21 cellular contexts compared by ENCODE assay signal in the genomic region with DNA sequence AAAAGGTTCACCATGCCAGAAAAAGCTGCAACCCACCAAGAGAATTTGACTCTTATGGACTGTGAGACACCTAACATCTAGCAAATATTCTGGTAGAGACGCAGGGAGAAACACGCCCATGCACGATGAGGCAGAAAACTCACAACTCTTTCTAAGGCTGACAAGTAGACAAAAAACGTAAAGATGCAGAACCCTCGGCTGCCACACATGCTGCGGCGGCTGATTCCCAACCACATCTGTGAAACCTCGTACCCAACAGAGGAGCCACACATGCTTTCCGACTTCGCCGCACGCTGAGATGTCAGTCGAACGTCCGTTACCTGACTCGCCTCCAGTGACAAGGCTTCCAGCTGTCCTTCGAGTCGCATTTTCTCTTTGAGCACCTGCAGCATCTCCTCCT. TPM values are rescaled to one million over a fixed set of nuclear protein-coding genes. Genes with fewer than 3 reads are reported as not detected.
A peak's percentile ranks its signal among the peaks of the same experiment; 100 is the strongest.
DNase-seq lines count a peak whose midpoint lies in the region; ATAC-seq lines count a peak whose summit lies in the region.
"Had no signal": no experiment of that assay in that cellular context is flagged by ENCODE, and none has a peak within 500 bp of the region (broad histone marks: within the 10 kb centered on the region; RNA-seq: fewer than 3 reads in every experiment).

No MANE protein-coding gene starts in this region.

- POLR2A ChIA-PET in activated CD4-positive, alpha-beta memory T cell treated with anti-CD3 and anti-CD28 coated beads for 36 hours (lab: Charles Lee): interaction anchor here (1.2 kb wide), 1 partner anchor 65 kb away, joined by 4 read pairs; no protein-coding TSS in a partner anchor
- POLR2A ChIA-PET in activated CD4-positive, alpha-beta memory T cell treated with anti-CD3 and anti-CD28 coated beads, Interleukin-2, amount 10 ng/mL, durations not matched to agents 7 days and 5 days (lab: Charles Lee): no interaction called here

- H3K4me1 Mint-ChIP-seq in activated CD4-positive, alpha-beta memory T cell treated with anti-CD3 and anti-CD28 coated beads for 36 hours (ENCODE audit: low read depth): peaks cover 9% of the 10 kb centered on the region
- peaks cover 8% of the 10 kb centered on the region for H3K4me1 Mint-ChIP-seq in activated CD4-positive, alpha-beta memory T cell treated with anti-CD3 and anti-CD28 coated beads, Interleukin-2, amount 10 ng/mL, durations not matched to agents 7 days and 5 days
- H3K4me1 Mint-ChIP-seq in activated naive CD8-positive, alpha-beta T cell treated with anti-CD3 and anti-CD28 coated beads for 36 hours: peaks cover 26% of the 10 kb centered on the region
- H3K4me1 Mint-ChIP-seq in activated T-helper 1 cell treated with anti-CD3 and anti-CD28 coated beads, Interleukin-12 subunit alpha, Interleukin-12 subunit beta, Interleukin-2, Interleukin-4 antibody, amounts not matched to agents 30 ng/mL and 10 ng/mL and 1 ng/mL, durations not matched to agents 14 hours and 24 hours and 36 hours (ENCODE audit: low read depth): peaks cover 17% of the 10 kb centered on the region

- no peak overlapping the region for H3K27ac Mint-ChIP-seq in activated CD4-positive, alpha-beta memory T cell treated with anti-CD3 and anti-CD28 coated beads for 36 hours
- no peak overlapping the region for H3K27ac Mint-ChIP-seq in activated CD4-positive, alpha-beta memory T cell treated with anti-CD3 and anti-CD28 coated beads, Interleukin-2, amount 10 ng/mL, durations not matched to agents 7 days and 5 days
- H3K27ac Mint-ChIP-seq in activated naive CD8-positive, alpha-beta T cell treated with anti-CD3 and anti-CD28 coated beads for 36 hours: peak overlapping the region; percentile 11
- no peak overlapping the region for H3K27ac Mint-ChIP-seq in activated T-helper 1 cell treated with anti-CD3 and anti-CD28 coated beads, Interleukin-12 subunit alpha, Interleukin-12 subunit beta, Interleukin-2, Interleukin-4 antibody, amounts not matched to agents 30 ng/mL and 10 ng/mL and 1 ng/mL, durations not matched to agents 14 hours and 24 hours and 36 hours
- H3K27ac Mint-ChIP-seq: stimulated activated naive B cell treated with anti-CD40 and anti-IgM and Interleukin-4, amounts not matched to agents 10 μg/mL and 1 μg/mL and 100 μg/mL, for 72 hours; T-cell had no signal

- H3K36me3 Mint-ChIP-seq in activated CD4-positive, alpha-beta memory T cell treated with anti-CD3 and anti-CD28 coated beads for 36 hours: peaks cover 54% of the 10 kb centered on the region
- peaks cover 61% of the 10 kb centered on the region for H3K36me3 Mint-ChIP-seq in activated CD4-positive, alpha-beta memory T cell treated with anti-CD3 and anti-CD28 coated beads, Interleukin-2, amount 10 ng/mL, durations not matched to agents 7 days and 5 days (ENCODE audit: low read depth)
- peaks cover 44% of the 10 kb centered on the region for H3K36me3 Mint-ChIP-seq in activated naive CD8-positive, alpha-beta T cell treated with anti-CD3 and anti-CD28 coated beads for 36 hours
- peaks cover 50% of the 10 kb centered on the region for H3K36me3 Mint-ChIP-seq in activated T-helper 1 cell treated with anti-CD3 and anti-CD28 coated beads, Interleukin-12 subunit alpha, Interleukin-12 subunit beta, Interleukin-2, Interleukin-4 antibody, amounts not matched to agents 30 ng/mL and 10 ng/mL and 1 ng/mL, durations not matched to agents 14 hours and 24 hours and 36 hours (ENCODE audit: low read depth)

- intact Hi-C loops in activated CD4-positive, alpha-beta memory T cell treated with anti-CD3 and anti-CD28 coated beads for 36 hours (cut with micrococcal nuclease): no loop called here
- intact Hi-C loops in activated T-helper 1 cell treated with anti-CD3 and anti-CD28 coated beads, Interleukin-12 subunit alpha, Interleukin-12 subunit beta, Interleukin-2, Interleukin-4 antibody, amounts not matched to agents 30 ng/mL and 10 ng/mL and 1 ng/mL, durations not matched to agents 14 hours and 24 hours and 36 hours (cut with micrococcal nuclease): loop anchor here (5.0 kb wide), 1 partner anchor 40 kb away; no protein-coding TSS in a partner anchor

- H3K4me3 Mint-ChIP-seq in activated CD4-positive, alpha-beta memory T cell treated with anti-CD3 and anti-CD28 coated beads for 36 hours: no peak overlapping the region
- no peak overlapping the region for H3K4me3 Mint-ChIP-seq in activated CD4-positive, alpha-beta memory T cell treated with anti-CD3 and anti-CD28 coated beads, Interleukin-2, amount 10 ng/mL, durations not matched to agents 7 days and 5 days
- H3K4me3 Mint-ChIP-seq in activated naive CD8-positive, alpha-beta T cell treated with anti-CD3 and anti-CD28 coated beads for 36 hours: peak overlapping the region; percentile 5
- no peak overlapping the region for H3K4me3 Mint-ChIP-seq in activated T-helper 1 cell treated with anti-CD3 and anti-CD28 coated beads, Interleukin-12 subunit alpha, Interleukin-12 subunit beta, Interleukin-2, Interleukin-4 antibody, amounts not matched to agents 30 ng/mL and 10 ng/mL and 1 ng/mL, durations not matched to agents 14 hours and 24 hours and 36 hours
- H3K4me3 Mint-ChIP-seq: stimulated activated naive B cell treated with anti-CD40 and anti-IgM and Interleukin-4, amounts not matched to agents 10 μg/mL and 1 μg/mL and 100 μg/mL, for 72 hours had no signal

- ATAC-seq in HG03460 (IDR thresholded peaks at IDR 0.05; ENCODE audit: unreplicated experiment): no peak
- ATAC-seq: lower lobe of right lung; pancreas; stimulated activated naive B cell treated with anti-CD40 and anti-IgM and Interleukin-4, amounts not matched to agents 10 μg/mL and 1 μg/mL and 100 μg/mL, for 72 hours had no signal

- no peaks in the 10 kb centered on the region for H3K27me3 Mint-ChIP-seq in activated CD4-positive, alpha-beta memory T cell treated with anti-CD3 and anti-CD28 coated beads for 36 hours
- H3K27me3 Mint-ChIP-seq in activated CD4-positive, alpha-beta memory T cell treated with anti-CD3 and anti-CD28 coated beads, Interleukin-2, amount 10 ng/mL, durations not matched to agents 7 days and 5 days: no peaks in the 10 kb centered on the region
- H3K27me3 Mint-ChIP-seq in activated naive CD8-positive, alpha-beta T cell treated with anti-CD3 and anti-CD28 coated beads for 36 hours: no peaks in the 10 kb centered on the region
- H3K27me3 Mint-ChIP-seq in activated T-helper 1 cell treated with anti-CD3 and anti-CD28 coated beads, Interleukin-12 subunit alpha, Interleukin-12 subunit beta, Interleukin-2, Interleukin-4 antibody, amounts not matched to agents 30 ng/mL and 10 ng/mL and 1 ng/mL, durations not matched to agents 14 hours and 24 hours and 36 hours (ENCODE audit: insufficient read depth): no peaks in the 10 kb centered on the region
- H3K27me3 Mint-ChIP-seq: stimulated activated naive B cell treated with anti-CD40 and anti-IgM and Interleukin-4, amounts not matched to agents 10 μg/mL and 1 μg/mL and 100 μg/mL, for 72 hours; T-cell had no signal

- H3K9me3 Mint-ChIP-seq in activated CD4-positive, alpha-beta memory T cell treated with anti-CD3 and anti-CD28 coated beads for 36 hours: no peaks in the 10 kb centered on the region
- H3K9me3 Mint-ChIP-seq in activated CD4-positive, alpha-beta memory T cell treated with anti-CD3 and anti-CD28 coated beads, Interleukin-2, amount 10 ng/mL, durations not matched to agents 7 days and 5 days: no peaks in the 10 kb centered on the region
- no peaks in the 10 kb centered on the region for H3K9me3 Mint-ChIP-seq in activated naive CD8-positive, alpha-beta T cell treated with anti-CD3 and anti-CD28 coated beads for 36 hours
- H3K9me3 Mint-ChIP-seq in activated T-helper 1 cell treated with anti-CD3 and anti-CD28 coated beads, Interleukin-12 subunit alpha, Interleukin-12 subunit beta, Interleukin-2, Interleukin-4 antibody, amounts not matched to agents 30 ng/mL and 10 ng/mL and 1 ng/mL, durations not matched to agents 14 hours and 24 hours and 36 hours: no peaks in the 10 kb centered on the region
- H3K9me3 Mint-ChIP-seq: T-cell had no signal

- peak; percentile 40 for DNase-seq in activated CD4-positive, alpha-beta memory T cell treated with anti-CD3 and anti-CD28 coated beads for 36 hours
- no peak for DNase-seq in activated CD4-positive, alpha-beta memory T cell treated with anti-CD3 and anti-CD28 coated beads, Interleukin-2, amount 10 ng/mL, durations not matched to agents 7 days and 5 days
- peak; percentile 60 for DNase-seq in activated naive CD8-positive, alpha-beta T cell treated with anti-CD3 and anti-CD28 coated beads for 36 hours
- peak in 34 of 56 donors; percentile 7 to 79 (median 28) for DNase-seq in nucleus accumbens (lab: John Stamatoyannopoulos, UW)
- peak; percentile 27 to 36 for DNase-seq in stimulated activated CD8-positive, alpha-beta memory T cell treated with anti-CD3 and anti-CD28 coated beads, Interleukin-15, amount 100 ng/mL, for 48 hours (ENCODE audit: low read depth in 2 of 2)
- no peak for DNase-seq in UCSD-AML1 (lab: John Stamatoyannopoulos, UW; ENCODE audit: unreplicated experiment)
- DNase-seq in activated T-helper 1 cell treated with anti-CD3 and anti-CD28 coated beads, Interleukin-12 subunit alpha, Interleukin-12 subunit beta, Interleukin-2, Interleukin-4 antibody, amounts not matched to agents 30 ng/mL and 10 ng/mL and 1 ng/mL, durations not matched to agents 14 hours and 24 hours and 36 hours (ENCODE audit: low spot score): no peak
- DNase-seq: C1 segment of cervical spinal cord; DMS153; islet precursor cell; Karpas-422; lower lobe of right lung; NCI-H1105 treated with DMSO at 0.1 percent for 48 hours; NCI-H2107; NCI-H69; SHP77 treated with DMSO at 0.1 percent for 48 hours; stimulated activated naive B cell treated with anti-CD40 and anti-IgM and Interleukin-4, amounts not matched to agents 10 μg/mL and 1 μg/mL and 100 μg/mL, for 72 hours; trophoblast cell had no signal

- CTCF ChIA-PET in activated CD4-positive, alpha-beta memory T cell treated with anti-CD3 and anti-CD28 coated beads for 36 hours (lab: Charles Lee): no interaction called here
- CTCF ChIA-PET in activated CD4-positive, alpha-beta memory T cell treated with anti-CD3 and anti-CD28 coated beads, Interleukin-2, amount 10 ng/mL, durations not matched to agents 7 days and 5 days (lab: Charles Lee): no interaction called here

RNA-seq across cellular contexts. Expression of gene GOLGA3, which starts 21.8 kb away (rescaled TPM):
- total RNA-seq in activated CD4-positive, alpha-beta memory T cell treated with anti-CD3 and anti-CD28 coated beads for 36 hours: 10 to 100 TPM; 41.7 to 44.2 TPM
- 10 to 100 TPM; 46.2 to 46.5 TPM for total RNA-seq in activated CD4-positive, alpha-beta memory T cell treated with anti-CD3 and anti-CD28 coated beads, Interleukin-2, amount 10 ng/mL, durations not matched to agents 7 days and 5 days
- 10 to 100 TPM; 51.5 to 57.2 TPM for total RNA-seq in activated naive CD8-positive, alpha-beta T cell treated with anti-CD3 and anti-CD28 coated beads for 36 hours
- total RNA-seq in activated T-helper 1 cell treated with anti-CD3 and anti-CD28 coated beads, Interleukin-12 subunit alpha, Interleukin-12 subunit beta, Interleukin-2, Interleukin-4 antibody, amounts not matched to agents 30 ng/mL and 10 ng/mL and 1 ng/mL, durations not matched to agents 14 hours and 24 hours and 36 hours: 78.7 and 86.9 TPM in 2 replicates

RNA-seq across cellular contexts. Expression of gene ANKLE2, which starts 45.2 kb away (rescaled TPM):
- 100 to 1,000 TPM; 112 to 123 TPM for total RNA-seq in activated CD4-positive, alpha-beta memory T cell treated with anti-CD3 and anti-CD28 coated beads for 36 hours
- 10 to 100 TPM; 88.6 to 89.3 TPM for total RNA-seq in activated CD4-positive, alpha-beta memory T cell treated with anti-CD3 and anti-CD28 coated beads, Interleukin-2, amount 10 ng/mL, durations not matched to agents 7 days and 5 days
- 10 to 100 TPM; 84.5 to 84.8 TPM for total RNA-seq in activated naive CD8-positive, alpha-beta T cell treated with anti-CD3 and anti-CD28 coated beads for 36 hours
- total RNA-seq in activated T-helper 1 cell treated with anti-CD3 and anti-CD28 coated beads, Interleukin-12 subunit alpha, Interleukin-12 subunit beta, Interleukin-2, Interleukin-4 antibody, amounts not matched to agents 30 ng/mL and 10 ng/mL and 1 ng/mL, durations not matched to agents 14 hours and 24 hours and 36 hours: 151 and 156 TPM in 2 replicates

Comparison
In these comparisons a context has a peak if more than half of its experiments do, and no peak if none do; other contexts are left out.
1. DNase-seq: peak in activated CD4-positive, alpha-beta memory T cell treated with anti-CD3 and anti-CD28 coated beads for 36 hours (single experiment), activated naive CD8-positive, alpha-beta T cell treated with anti-CD3 and anti-CD28 coated beads for 36 hours (single experiment), nucleus accumbens (34 of 56) and stimulated activated CD8-positive, alpha-beta memory T cell treated with anti-CD3 and anti-CD28 coated beads, Interleukin-15, amount 100 ng/mL, for 48 hours (2 of 2); none in activated CD4-positive, alpha-beta memory T cell treated with anti-CD3 and anti-CD28 coated beads, Interleukin-2, amount 10 ng/mL, durations not matched to agents 7 days and 5 days (single experiment), UCSD-AML1 (single experiment) and activated T-helper 1 cell treated with anti-CD3 and anti-CD28 coated beads, Interleukin-12 subunit alpha, Interleukin-12 subunit beta, Interleukin-2, Interleukin-4 antibody, amounts not matched to agents 30 ng/mL and 10 ng/mL and 1 ng/mL, durations not matched to agents 14 hours and 24 hours and 36 hours (single experiment).